In genomic region chr20:59647271-59647670, GRCh38 we compare ENCODE assay signal across 19 cellular contexts. TPM values are rescaled to one million over a fixed set of nuclear protein-coding genes. Genes with fewer than 3 reads are reported as not detected.
"Had no signal": no experiment of that assay in that cellular context is flagged by ENCODE, and none has a peak within 500 bp of the region (broad histone marks: within the 10 kb centered on the region; RNA-seq: fewer than 3 reads in every experiment).

No MANE protein-coding gene starts in this region.

- DNase-seq: effector CD4-positive, alpha-beta T cell; endodermal cell; foreskin melanocyte; left colon; mammary epithelial cell; mucosa of descending colon; naive thymus-derived CD8-positive, alpha-beta T cell; small intestine; stimulated activated CD4-positive, alpha-beta T cell treated with anti-CD3 and anti-CD28 coated beads, Interleukin-12 subunit alpha, Interleukin-12 subunit beta, amount 100 ng/mL, for 4 hours; stimulated activated naive CD4-positive, alpha-beta T cell; stomach; transverse colon had no signal

- H3K27me3 ChIP-seq: hepatocyte, transverse colon had no signal

- H3K36me3 ChIP-seq: neutrophil, stomach, thoracic aorta, transverse colon had no signal

- H3K4me1 ChIP-seq: transverse colon had no signal

- H3K9me3 ChIP-seq: mucosa of descending colon, neutrophil, thoracic aorta, transverse colon had no signal

- H3K4me3 ChIP-seq: hepatocyte, mucosa of descending colon, stomach, thoracic aorta, transverse colon had no signal

- H3K27ac ChIP-seq: hepatocyte, neutrophil, stomach, thoracic aorta, transverse colon had no signal

- ATAC-seq: left colon; mucosa of descending colon; naive thymus-derived CD8-positive, alpha-beta T cell had no signal

RNA-seq across cellular contexts. Expression of gene PHACTR3, which starts 42.9 kb away (rescaled TPM):
- total RNA-seq: chondrocyte; kidney epithelial cell; naive thymus-derived CD8-positive, alpha-beta T cell; osteoblast; pulmonary artery endothelial cell; thoracic aorta had no signal
- polyA plus RNA-seq: naive thymus-derived CD8-positive, alpha-beta T cell had no signal
